ENCODE assay signal across 9 cellular contexts in genomic region chr3:35659808-35660207, GRCh38. TPM values are rescaled to one million over a fixed set of nuclear protein-coding genes. Genes with fewer than 3 reads are reported as not detected.
A peak's percentile ranks its signal among the peaks of the same experiment; 100 is the strongest.
DNase-seq lines count a peak whose midpoint lies in the region; ATAC-seq, FAIRE-seq and TF ChIP-seq lines count a peak whose summit lies in the region.
"Had no signal": no experiment of that assay in that cellular context is flagged by ENCODE, and none has a peak within 500 bp of the region (broad histone marks: within the 10 kb centered on the region; RNA-seq: fewer than 3 reads in every experiment).

No MANE protein-coding gene starts in this region.

- POLR2A ChIA-PET in GM12878 (lab: Charles Lee), result no interaction called here

- peak; percentile 70 for TF ChIP-seq RAD21 in GM12878 (IDR thresholded peaks at IDR 0.05; ENCODE audit: insufficient read depth, low read depth, low read length)

- TF ChIP-seq POLR2A in GM12878 (IDR thresholded peaks at IDR 0.05; ENCODE audit: low read depth, low read length), result no peak

- no peaks in the 10 kb centered on the region for H3K36me3 ChIP-seq in GM12878 (ENCODE audit: control insufficient read depth in 2 of 2, insufficient read depth in 2 of 2, low read length in 1 of 2)

- RAD21 ChIA-PET in GM12878 (lab: Charles Lee; ENCODE audit: unreplicated experiment), result interaction anchor here (0.6 kb wide), 1 partner anchor 1779 kb away, joined by 3 read pairs; no protein-coding TSS in a partner anchor

- H3K4me1 ChIP-seq in GM12878 (ENCODE audit: control insufficient read depth, insufficient read depth, low read length), result peaks cover 4% of the 10 kb centered on the region; the same call in 1 of the 2 replicates

- peaks cover 0 to 2% of the 10 kb centered on the region in 2 experiments; a peak in 1 of 4 replicates for H3K27me3 ChIP-seq in GM12878 (replicated peaks in 1 of 2; ENCODE audit: control insufficient read depth in 2 of 2, insufficient read depth in 2 of 2, low read length in 1 of 2)

- CTCF ChIA-PET in GM12878 (lab: Yijun Ruan, JAX), result no interaction called here

- intact Hi-C loops in GM12878 (cut with micrococcal nuclease; ENCODE audit: unreplicated experiment), result no loop called here

- peak; percentile 60; the same call in 2 of the 3 replicates for ATAC-seq in GM12878
- no peak for ATAC-seq in natural killer cell treated with Interleukin-12 subunit alpha and Interleukin-12 subunit beta and Interleukin-15 and Interleukin-18, amount 100 ng/mL, for 72 hours

- DNase-seq in NCI-H1105 (lab: John Stamatoyannopoulos, UW), result peak; percentile 53
- DNase-seq in GM12878 (ENCODE audit: low read depth, low spot score), result no peak
- no peak for DNase-seq in osteocyte (ENCODE audit: extremely low spot score, unreplicated experiment)
- DNase-seq in stimulated activated naive CD4-positive, alpha-beta T cell (lab: John Stamatoyannopoulos, UW), result no peak
- DNase-seq in natural killer cell treated with Interleukin-12 subunit alpha and Interleukin-12 subunit beta and Interleukin-15 and Interleukin-18, amount 100 ng/mL, for 72 hours (ENCODE audit: low spot score), result no peak
- no peak for DNase-seq in activated CD4-positive, alpha-beta T cell treated with anti-CD3 and anti-CD28 coated beads for 48 hours
- no peak for DNase-seq in iPS-NIHi11 (ENCODE audit: low spot score)
- DNase-seq: activated naive CD8-positive, alpha-beta T cell treated with anti-CD3 and anti-CD28 coated beads, Interleukin-2, amount 10 ng/mL, durations not matched to agents 7 days and 5 days had no signal

- H3K27ac Mint-ChIP-seq in osteocyte (ENCODE audit: unreplicated experiment), result no peak overlapping the region
- H3K27ac Mint-ChIP-seq in natural killer cell treated with Interleukin-12 subunit alpha and Interleukin-12 subunit beta and Interleukin-15 and Interleukin-18, amount 100 ng/mL, for 72 hours, result no peak overlapping the region
- H3K27ac Mint-ChIP-seq: activated naive CD8-positive, alpha-beta T cell treated with anti-CD3 and anti-CD28 coated beads, Interleukin-2, amount 10 ng/mL, durations not matched to agents 7 days and 5 days had no signal

- H3K4me1 Mint-ChIP-seq in osteocyte (ENCODE audit: unreplicated experiment), result peaks cover 6% of the 10 kb centered on the region
- H3K4me1 Mint-ChIP-seq in natural killer cell treated with Interleukin-12 subunit alpha and Interleukin-12 subunit beta and Interleukin-15 and Interleukin-18, amount 100 ng/mL, for 72 hours (ENCODE audit: low read depth in 2 of 2), result no peaks in the 10 kb centered on the region
- H3K4me1 Mint-ChIP-seq: activated naive CD8-positive, alpha-beta T cell treated with anti-CD3 and anti-CD28 coated beads, Interleukin-2, amount 10 ng/mL, durations not matched to agents 7 days and 5 days had no signal

- H3K4me3 ChIP-seq in GM12878, result no peak overlapping the region

- no peaks in the 10 kb centered on the region for H3K9me3 ChIP-seq in GM12878 (replicated peaks; ENCODE audit: control insufficient read depth, insufficient read depth, low read length)

- H4K20me1 ChIP-seq in GM12878 (ENCODE audit: control insufficient read depth, insufficient read depth), result no peaks in the 10 kb centered on the region

- no peak for TF ChIP-seq EP300 in GM12878 (IDR thresholded peaks at IDR 0.05; ENCODE audit: borderline replicate concordance in 1 of 2, control insufficient read depth in 1 of 2, low read depth in 2 of 2, low read length in 2 of 2)

- no peak overlapping the region for H3K9ac ChIP-seq in GM12878 (ENCODE audit: control insufficient read depth, insufficient read depth, low read length)

- no peaks in the 10 kb centered on the region for H3K79me2 ChIP-seq in GM12878 (ENCODE audit: control insufficient read depth, insufficient read depth, low read length)

- no peak overlapping the region for H3K4me3 Mint-ChIP-seq in osteocyte (ENCODE audit: unreplicated experiment)
- no peak overlapping the region for H3K4me3 Mint-ChIP-seq in natural killer cell treated with Interleukin-12 subunit alpha and Interleukin-12 subunit beta and Interleukin-15 and Interleukin-18, amount 100 ng/mL, for 72 hours
- H3K4me3 Mint-ChIP-seq: activated naive CD8-positive, alpha-beta T cell treated with anti-CD3 and anti-CD28 coated beads, Interleukin-2, amount 10 ng/mL, durations not matched to agents 7 days and 5 days had no signal

- no peak overlapping the region for H3K4me2 ChIP-seq in GM12878 (ENCODE audit: control insufficient read depth, insufficient read depth)

- no peak overlapping the region for H2AFZ ChIP-seq in GM12878 (ENCODE audit: control insufficient read depth, low read depth, low read length)

- no peaks in the 10 kb centered on the region for H3K9me3 Mint-ChIP-seq in osteocyte (ENCODE audit: unreplicated experiment)
- no peaks in the 10 kb centered on the region for H3K9me3 Mint-ChIP-seq in natural killer cell treated with Interleukin-12 subunit alpha and Interleukin-12 subunit beta and Interleukin-15 and Interleukin-18, amount 100 ng/mL, for 72 hours
- H3K9me3 Mint-ChIP-seq: activated naive CD8-positive, alpha-beta T cell treated with anti-CD3 and anti-CD28 coated beads, Interleukin-2, amount 10 ng/mL, durations not matched to agents 7 days and 5 days had no signal

- H3K27ac ChIP-seq in GM12878 (ENCODE audit: control insufficient read depth, insufficient read depth), result no peak overlapping the region

- no TSS peak for BruUV-seq in GM12878 (replicated peaks; lab: Mats Ljungman, UMichigan)

- H3K36me3 Mint-ChIP-seq in osteocyte (ENCODE audit: unreplicated experiment), result no peaks in the 10 kb centered on the region
- no peaks in the 10 kb centered on the region for H3K36me3 Mint-ChIP-seq in natural killer cell treated with Interleukin-12 subunit alpha and Interleukin-12 subunit beta and Interleukin-15 and Interleukin-18, amount 100 ng/mL, for 72 hours
- H3K36me3 Mint-ChIP-seq: activated naive CD8-positive, alpha-beta T cell treated with anti-CD3 and anti-CD28 coated beads, Interleukin-2, amount 10 ng/mL, durations not matched to agents 7 days and 5 days had no signal

- SMC1A ChIA-PET in GM12878 (lab: Charles Lee; ENCODE audit: uncharacterized antibody, unreplicated experiment), result no interaction called here

- peaks cover 2% of the 10 kb centered on the region for H3K27me3 Mint-ChIP-seq in osteocyte (ENCODE audit: unreplicated experiment)
- H3K27me3 Mint-ChIP-seq in natural killer cell treated with Interleukin-12 subunit alpha and Interleukin-12 subunit beta and Interleukin-15 and Interleukin-18, amount 100 ng/mL, for 72 hours, result no peaks in the 10 kb centered on the region
- H3K27me3 Mint-ChIP-seq: activated naive CD8-positive, alpha-beta T cell treated with anti-CD3 and anti-CD28 coated beads, Interleukin-2, amount 10 ng/mL, durations not matched to agents 7 days and 5 days had no signal

- FAIRE-seq in GM12878 (lab: Jason Lieb, UNC), result no peak

- in situ Hi-C loops in GM12878 (cut with MboI), result no loop called here

- TF ChIP-seq CTCF in GM12872 (IDR thresholded peaks at IDR 0.05; ENCODE audit: insufficient read depth, low read depth, low read length) (peak; percentile 37; the same call in 2 of the 3 replicates), GM12878 (IDR thresholded peaks at IDR 0.05 in 2 of 3, conservative IDR thresholded peaks at IDR 0.05 in 1 of 3; ENCODE audit: control insufficient read depth in 2 of 3, extremely low read depth in 1 of 3, insufficient read depth in 1 of 3, low read depth in 3 of 3, low read length in 3 of 3) (peak; percentile 29 to 49 (median 37); a peak in 5 of 6 replicates), osteocyte (IDR thresholded peaks at IDR 0.05) (peak; percentile 50)

TF ChIP-seq in GM12878, 131 proteins besides CTCF, POLR2A, EP300 and RAD21:
- TF ChIP-seq NFIC (IDR thresholded peaks at IDR 0.05; ENCODE audit: low read depth, low read length), result no peak
- no peak for TF ChIP-seq CHD2 (IDR thresholded peaks at IDR 0.05; ENCODE audit: borderline replicate concordance, low read depth, low read length)
- peak; percentile 48; the same call in 1 of the 2 replicates for TF ChIP-seq SMC3 (IDR thresholded peaks at IDR 0.05; ENCODE audit: borderline replicate concordance, low read length)
- no peak for TF ChIP-seq MXI1 (IDR thresholded peaks at IDR 0.05; ENCODE audit: low read depth, low read length)
- no peak for TF ChIP-seq MYC (IDR thresholded peaks at IDR 0.05; ENCODE audit: insufficient read depth, insufficient read length, insufficient replicate concordance, low read length, severe bottlenecking)
- TF ChIP-seq HCFC1 (IDR thresholded peaks at IDR 0.05; ENCODE audit: low read length), result no peak
- no peak for TF ChIP-seq TARDBP (IDR thresholded peaks at IDR 0.05; ENCODE audit: borderline replicate concordance)
- TF ChIP-seq ATF3 (IDR thresholded peaks at IDR 0.05; ENCODE audit: borderline replicate concordance, extremely low read depth, low read depth, low read length), result no peak

RNA-seq across cellular contexts. Expression of gene ARPP21, which starts 20.5 kb away (rescaled TPM):
- total RNA-seq in GM12878 (2013; cell fraction: nucleolus; rRNA removed), result not detected in 2 replicates
- total RNA-seq in GM12878 (2014; rRNA removed) (not detected in 2 replicates), GM12878 (2014; rRNA removed; fragmentation: Illumina TruSeq; extraction: Trizol) (not detected in 2 replicates), GM12878 (2021) (not detected in 2 replicates), osteocyte (3.5 and 3.7 TPM in 2 replicates)
- polyA plus RNA-seq in GM12878 (2011; ENCODE audit: low read depth), result not detected
- polyA plus RNA-seq in GM12878 (2011; rRNA removed) (not detected in 2 replicates), GM12878 (2014; fragmentation: Illumina TruSeq; extraction: Trizol) (not detected in 2 replicates), GM12878 (2014; fragmentation: Nextera tagmentation; extraction: Ambion mirVana) (not detected), GM12878 (2014; rRNA removed) (not detected in 2 replicates), GM12878 (2016; fragmentation: Nextera tagmentation; extraction: Ambion mirVana) (not detected)
- not detected in 2 replicates for polyA plus RNA-seq in GM12878 (2011; cell fraction: cytosol; rRNA removed)
- not detected in 2 replicates for polyA plus RNA-seq in GM12878 (2011; cell fraction: nucleus; rRNA removed)
- polyA plus RNA-seq in GM12878 (2012), result not detected in 2 replicates
- not detected in 2 replicates for polyA minus RNA-seq in GM12878 (2011; rRNA and poly(A)+ RNA removed)
- not detected in 2 replicates for polyA minus RNA-seq in GM12878 (2011; cell fraction: cytosol; rRNA and poly(A)+ RNA removed)
- polyA minus RNA-seq in GM12878 (2011; cell fraction: nucleus; rRNA and poly(A)+ RNA removed), result not detected in 2 replicates
- not detected for total RNA-seq in natural killer cell treated with Interleukin-12 subunit alpha and Interleukin-12 subunit beta and Interleukin-15 and Interleukin-18, amount 100 ng/mL, for 72 hours
- total RNA-seq: activated naive CD8-positive, alpha-beta T cell treated with anti-CD3 and anti-CD28 coated beads, Interleukin-2, amount 10 ng/mL, durations not matched to agents 7 days and 5 days had no signal
